12 cellular contexts compared by ENCODE assay signal in the genomic region with DNA sequence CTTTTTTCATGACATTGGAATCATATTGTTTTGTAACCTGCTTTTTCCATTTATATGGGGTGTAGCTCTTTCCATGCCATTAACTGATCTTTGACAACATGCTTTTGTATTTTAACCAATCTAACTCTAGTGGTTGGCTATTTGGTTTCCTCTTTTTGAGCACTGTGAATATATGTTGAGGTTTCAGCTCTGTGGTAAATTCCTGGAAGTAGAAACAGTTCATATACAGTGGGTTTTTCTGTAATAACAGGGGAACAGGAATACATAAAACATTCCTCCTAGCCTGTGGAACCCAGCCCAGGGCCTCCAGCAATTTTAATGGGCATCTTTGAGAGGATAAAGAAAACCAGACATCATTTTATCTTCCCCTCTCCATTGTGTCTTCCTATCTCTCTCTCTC. TPM values are rescaled to one million over a fixed set of nuclear protein-coding genes. Genes with fewer than 3 reads are reported as not detected.
DNase-seq lines count a peak whose midpoint lies in the region; ATAC-seq and TF ChIP-seq lines count a peak whose summit lies in the region.
"Had no signal": no experiment of that assay in that cellular context is flagged by ENCODE, and none has a peak within 500 bp of the region (broad histone marks: within the 10 kb centered on the region; RNA-seq: fewer than 3 reads in every experiment).

No MANE protein-coding gene starts in this region.

- in situ Hi-C loops in GM13976 (cut with MboI; ENCODE audit: low sequenced_read_pairs, unreplicated experiment), result no loop called here

- TF ChIP-seq CTCF in AG04449 (IDR thresholded peaks at IDR 0.05; ENCODE audit: insufficient read depth, low read length, missing control alignments), result no peak
- no peak for TF ChIP-seq CTCF in HL-60 (IDR thresholded peaks at IDR 0.05; ENCODE audit: insufficient read depth, low read length)
- no peak for TF ChIP-seq CTCF in fibroblast of the aortic adventitia (IDR thresholded peaks at IDR 0.05; ENCODE audit: insufficient read depth, low read length)
- no peak for TF ChIP-seq CTCF in GM13976 (IDR thresholded peaks at IDR 0.05; ENCODE audit: borderline replicate concordance, control extremely low read depth, extremely low read depth, insufficient read depth, missing control alignments)
- TF ChIP-seq CTCF in body of pancreas (IDR thresholded peaks at IDR 0.05), result no peak

- H3K4me1 ChIP-seq in body of pancreas, result no peaks in the 10 kb centered on the region

- ATAC-seq in body of pancreas, result no peak

- H3K27ac Mint-ChIP-seq in T-helper 2 cell treated with Interferon-gamma antibody and Interleukin-4, amounts not matched to agents 5 μg/mL and 100 μg/mL, for 36 hours, result peak overlapping the region; percentile 98

- no peaks in the 10 kb centered on the region for H3K27me3 ChIP-seq in HL-60 (ENCODE audit: insufficient read depth, poor library complexity, severe bottlenecking)
- H3K27me3 ChIP-seq in body of pancreas, result no peaks in the 10 kb centered on the region

- no peaks in the 10 kb centered on the region for H3K9me3 ChIP-seq in body of pancreas

- H3K27ac ChIP-seq in HL-60 (replicated peaks) (peak overlapping the region; percentile 43), body of pancreas (no peak overlapping the region)

- CTCF ChIA-PET in AG04449 (lab: Yijun Ruan, JAX), result interaction anchor here (0.6 to 8.7 kb wide), 5 partner anchors 15 to 165 kb away, joined by 3 to 185 read pairs (median 5); a partner anchor contains a TSS

- no peaks in the 10 kb centered on the region for H3K27me3 Mint-ChIP-seq in T-helper 2 cell treated with Interferon-gamma antibody and Interleukin-4, amounts not matched to agents 5 μg/mL and 100 μg/mL, for 36 hours (ENCODE audit: low read depth)

- H3K36me3 ChIP-seq in body of pancreas (replicated peaks in 1 of 2; ENCODE audit: insufficient read depth in 1 of 2, low read depth in 2 of 2), result no peaks in the 10 kb centered on the region

- peaks cover 70% of the 10 kb centered on the region for H3K4me1 Mint-ChIP-seq in T-helper 2 cell treated with Interferon-gamma antibody and Interleukin-4, amounts not matched to agents 5 μg/mL and 100 μg/mL, for 36 hours (ENCODE audit: low read depth)

- peak overlapping the region; percentile 82 for H3K4me3 Mint-ChIP-seq in T-helper 2 cell treated with Interferon-gamma antibody and Interleukin-4, amounts not matched to agents 5 μg/mL and 100 μg/mL, for 36 hours

- peaks cover 22% of the 10 kb centered on the region for H3K36me3 Mint-ChIP-seq in T-helper 2 cell treated with Interferon-gamma antibody and Interleukin-4, amounts not matched to agents 5 μg/mL and 100 μg/mL, for 36 hours (ENCODE audit: low read depth)

- POLR2A ChIA-PET in AG04449 (lab: Yijun Ruan, JAX), result interaction anchor here (1.5 to 2.5 kb wide), 2 partner anchors 17 to 29 kb away, joined by 12 to 18 read pairs; a partner anchor contains a TSS

- DNase-seq in AG04449 (ENCODE audit: low read depth, low spot score) (peak; percentile 62), HL-60 (ENCODE audit: low read depth in 1 of 2, low spot score in 1 of 2) (no peak), fibroblast of the aortic adventitia (ENCODE audit: low read depth) (peak; percentile 55), GM13976 (ENCODE audit: low spot score) (no peak), NCI-H2196 (lab: John Stamatoyannopoulos, UW; ENCODE audit: unreplicated experiment) (no peak), activated gamma-delta T cell treated with Interleukin-2 at 50 U/mL for 16 hours (no peak), body of pancreas (no peak)
- DNase-seq in T-helper 2 cell treated with Interferon-gamma antibody and Interleukin-4, amounts not matched to agents 5 μg/mL and 100 μg/mL, for 36 hours (ENCODE audit: low spot score), result no peak
- DNase-seq: C1 segment of cervical spinal cord; central memory CD4-positive, alpha-beta T cell; NCI-H1048; substantia nigra had no signal

- no peaks in the 10 kb centered on the region for H3K9me3 Mint-ChIP-seq in T-helper 2 cell treated with Interferon-gamma antibody and Interleukin-4, amounts not matched to agents 5 μg/mL and 100 μg/mL, for 36 hours

- no peak overlapping the region for H3K4me3 ChIP-seq in AG04449 (ENCODE audit: low read depth, low read length)
- H3K4me3 ChIP-seq in HL-60 (replicated peaks; ENCODE audit: insufficient read depth, low read length), result no peak overlapping the region
- H3K4me3 ChIP-seq in fibroblast of the aortic adventitia (ENCODE audit: low read depth, low read length), result no peak overlapping the region
- H3K4me3 ChIP-seq in body of pancreas, result no peak overlapping the region

- TF ChIP-seq POLR2A in body of pancreas (IDR thresholded peaks at IDR 0.05), result no peak

- intact Hi-C loops in body of pancreas (cut with DNase I), result loop anchor here (10.0 kb wide), 1 partner anchor 366 kb away; no protein-coding TSS in a partner anchor

RNA-seq across cellular contexts. Expression of a gene that starts 17.4 kb away (rescaled TPM):
- 3.9 and 8.1 TPM in 2 replicates for total RNA-seq in fibroblast of the aortic adventitia (ENCODE audit: low replicate concordance)
- total RNA-seq in body of pancreas, result 1 to 10 TPM; 1.0 to 1.6 TPM

Comparison
In these comparisons a context has a peak if more than half of its experiments do, and no peak if none do; other contexts are left out.
1. DNase-seq: peak in AG04449 (single experiment) and fibroblast of the aortic adventitia (single experiment); none in HL-60 (0 of 2), T-helper 2 cell treated with Interferon-gamma antibody and Interleukin-4, amounts not matched to agents 5 μg/mL and 100 μg/mL, for 36 hours (single experiment), GM13976 (single experiment), NCI-H2196 (single experiment), activated gamma-delta T cell treated with Interleukin-2 at 50 U/mL for 16 hours (single experiment) and body of pancreas (0 of 4).